19 cellular contexts compared by ENCODE assay signal in genomic region chr3:129311054-129311902, GRCh38. TPM values are rescaled to one million over a fixed set of nuclear protein-coding genes. Genes with fewer than 3 reads are reported as not detected.
DNase-seq lines count a peak whose midpoint lies in the region; ATAC-seq and TF ChIP-seq lines count a peak whose summit lies in the region.
"Had no signal": no experiment of that assay in that cellular context is flagged by ENCODE, and none has a peak within 500 bp of the region (broad histone marks: within the 10 kb centered on the region; RNA-seq: fewer than 3 reads in every experiment).

No MANE protein-coding gene starts in this region.

- H3K9me3 Mint-ChIP-seq in HFFc6: no peaks in the 10 kb centered on the region
- no peaks in the 10 kb centered on the region for H3K9me3 Mint-ChIP-seq in central memory CD8-positive, alpha-beta T cell
- H3K9me3 Mint-ChIP-seq in nephron progenitor cell: no peaks in the 10 kb centered on the region
- H3K9me3 Mint-ChIP-seq: stimulated activated naive CD8-positive, alpha-beta T cell treated with anti-CD3 and anti-CD28 coated beads, Interleukin-15, Interleukin-2, amounts not matched to agents 100 ng/mL and 50 ng/mL, for 24 hours had no signal

- no peak overlapping the region for H3K4me3 ChIP-seq in BE2C (ENCODE audit: low read depth, low read length)
- H3K4me3 ChIP-seq: gastrocnemius medialis, left lung, MG63 had no signal

- peak; percentile 3 for DNase-seq in AG08396 (ENCODE audit: low spot score)
- DNase-seq in HFFc6: no peak
- DNase-seq in central memory CD8-positive, alpha-beta T cell (ENCODE audit: low spot score in 2 of 2): no peak
- DNase-seq in nephron progenitor cell: no peak
- no peak for DNase-seq in BE2C
- DNase-seq in NCI-H510A (lab: John Stamatoyannopoulos, UW): no peak
- no peak for DNase-seq in mucosa of gallbladder (ENCODE audit: low spot score)
- no peak for DNase-seq in GM20000 (ENCODE audit: low spot score)
- DNase-seq: activated CD4-positive, alpha-beta T cell treated with anti-CD3 and anti-CD28 coated beads, Interleukin-2, amount 50 U/mL, for 1 hour; amniotic stem cell; gastrocnemius medialis; GDM1; MG63; NCI-H1930; NCI-H524; stimulated activated CD4-positive, alpha-beta T cell treated with anti-CD3 and anti-CD28 coated beads, Interleukin-15, amount 100 ng/mL, for 24 hours had no signal

- peak overlapping the region; percentile 60; the same call in 1 of the 2 replicates for H3K27ac Mint-ChIP-seq in HFFc6
- H3K27ac Mint-ChIP-seq in central memory CD8-positive, alpha-beta T cell (ENCODE audit: low read depth): peak overlapping the region; percentile 93
- H3K27ac Mint-ChIP-seq in nephron progenitor cell: peak overlapping the region; percentile 72
- H3K27ac Mint-ChIP-seq: stimulated activated naive CD8-positive, alpha-beta T cell treated with anti-CD3 and anti-CD28 coated beads, Interleukin-15, Interleukin-2, amounts not matched to agents 100 ng/mL and 50 ng/mL, for 24 hours had no signal

- no peaks in the 10 kb centered on the region for H3K27me3 ChIP-seq in BE2C
- H3K27me3 ChIP-seq: gastrocnemius medialis, left lung, MG63 had no signal

- H3K4me1 ChIP-seq in BE2C: peaks cover 14% of the 10 kb centered on the region

- no peaks in the 10 kb centered on the region for H3K9me3 ChIP-seq in BE2C
- H3K9me3 ChIP-seq: gastrocnemius medialis, left lung, MG63 had no signal

- H3K36me3 ChIP-seq in BE2C: peaks cover 11% of the 10 kb centered on the region; the same call in 1 of the 2 replicates
- H3K36me3 ChIP-seq: gastrocnemius medialis, left lung, MG63 had no signal

- TF ChIP-seq CTCF in HFFc6 (IDR thresholded peaks at IDR 0.05) (no peak), nephron progenitor cell (IDR thresholded peaks at IDR 0.05) (no peak), BE2C (IDR thresholded peaks at IDR 0.05; ENCODE audit: low read depth, low read length) (no peak), GM20000 (IDR thresholded peaks at IDR 0.05; ENCODE audit: extremely low read depth, missing control alignments) (no peak)

- peaks cover 4% of the 10 kb centered on the region for H3K27me3 Mint-ChIP-seq in HFFc6 (ENCODE audit: insufficient read depth)
- H3K27me3 Mint-ChIP-seq in central memory CD8-positive, alpha-beta T cell: no peaks in the 10 kb centered on the region
- peaks cover 4% of the 10 kb centered on the region for H3K27me3 Mint-ChIP-seq in nephron progenitor cell (ENCODE audit: low read depth, poor library complexity)
- H3K27me3 Mint-ChIP-seq: stimulated activated naive CD8-positive, alpha-beta T cell treated with anti-CD3 and anti-CD28 coated beads, Interleukin-15, Interleukin-2, amounts not matched to agents 100 ng/mL and 50 ng/mL, for 24 hours had no signal

- no peak for ATAC-seq in central memory CD8-positive, alpha-beta T cell (replicated peaks; ENCODE audit: extremely low read depth, poor library complexity, severe bottlenecking)
- ATAC-seq: gastrocnemius medialis, left lung, SK-N-SH treated with all-trans-retinoic acid at 6 μM for 48 hours had no signal

- H3K36me3 Mint-ChIP-seq in HFFc6 (ENCODE audit: low read depth) (0 out of 2 replicates have a peak, but pooled peaks cover 5% of the 10 kb centered on the region), nephron progenitor cell (ENCODE audit: low read depth) (no peaks in the 10 kb centered on the region)
- H3K36me3 Mint-ChIP-seq in central memory CD8-positive, alpha-beta T cell (ENCODE audit: insufficient read depth): peaks cover 24% of the 10 kb centered on the region

- peaks cover 30% of the 10 kb centered on the region for H3K4me1 Mint-ChIP-seq in HFFc6 (ENCODE audit: low read depth)
- H3K4me1 Mint-ChIP-seq in central memory CD8-positive, alpha-beta T cell: peaks cover 29% of the 10 kb centered on the region
- H3K4me1 Mint-ChIP-seq in nephron progenitor cell: peaks cover 25% of the 10 kb centered on the region

- no peak overlapping the region for H3K4me3 Mint-ChIP-seq in HFFc6
- no peak overlapping the region for H3K4me3 Mint-ChIP-seq in central memory CD8-positive, alpha-beta T cell
- no peak overlapping the region for H3K4me3 Mint-ChIP-seq in nephron progenitor cell
- H3K4me3 Mint-ChIP-seq: stimulated activated naive CD8-positive, alpha-beta T cell treated with anti-CD3 and anti-CD28 coated beads, Interleukin-15, Interleukin-2, amounts not matched to agents 100 ng/mL and 50 ng/mL, for 24 hours had no signal

RNA-seq across cellular contexts. Expression of gene HMCES, which starts 32.6 kb away (rescaled TPM):
- 10 to 100 TPM; 28.3 to 33.9 (median 31.4) TPM for total RNA-seq in HFFc6 (2021; fragmentation: NEBNext Ultra II Directional; extraction: Animal tissue kit (Norgen Biotek cat#: 25700))
- polyA plus RNA-seq in BE2C (2012; ENCODE audit: insufficient read depth, insufficient read length, low read depth): 58.8 TPM
- 44.3 TPM for total RNA-seq in mucosa of gallbladder
